ENCODE assay signal across 1 cellular context in genomic region chr4:93152461-93152860, GRCh38.
TF ChIP-seq lines count a peak whose summit lies in the region.

No MANE protein-coding gene starts in this region.

TF ChIP-seq in GM23338, 12 proteins besides CTCF, POLR2A, EP300 and RAD21 (continued from another document):
- TF ChIP-seq ZNF462 (CRISPR knock-in tag; IDR thresholded peaks at IDR 0.05) (no peak), CREB1 (CRISPR knock-in tag; IDR thresholded peaks at IDR 0.05; ENCODE audit: low read depth) (no peak), NANOG (IDR thresholded peaks at IDR 0.05; ENCODE audit: borderline replicate concordance) (no peak)
